ENCODE assay signal across 21 cellular contexts in genomic region chr22:30317778-30318177, GRCh38. TPM values are rescaled to one million over a fixed set of nuclear protein-coding genes. Genes with fewer than 3 reads are reported as not detected.
DNase-seq lines count a peak whose midpoint lies in the region; ATAC-seq and TF ChIP-seq lines count a peak whose summit lies in the region.
"Had no signal": no experiment of that assay in that cellular context is flagged by ENCODE, and none has a peak within 500 bp of the region (broad histone marks: within the 10 kb centered on the region; RNA-seq: fewer than 3 reads in every experiment).

No MANE protein-coding gene starts in this region.

- 89 to 100% (median 97%) methylated on average over 1 of the region's 1 CpG for WGBS in heart left ventricle, 4 donors

- H3K27me3 ChIP-seq in left ventricle myocardium inferior (ENCODE audit: low read depth) (no peaks in the 10 kb centered on the region), heart left ventricle (no peaks in the 10 kb centered on the region), vagina (no peaks in the 10 kb centered on the region)

- H3K36me3 Mint-ChIP-seq in activated naive CD8-positive, alpha-beta T cell treated with anti-CD3 and anti-CD28 coated beads, Interleukin-2, amount 50 U/mL, for 24 hours (ENCODE audit: low read depth): peaks cover 8% of the 10 kb centered on the region
- peaks cover 0 to 59% (median 8%) of the 10 kb centered on the region in 3 donors for H3K36me3 Mint-ChIP-seq in naive thymus-derived CD8-positive, alpha-beta T cell

- TF ChIP-seq CTCF in left ventricle myocardium inferior (IDR thresholded peaks at IDR 0.05; ENCODE audit: borderline replicate concordance) (no peak), heart left ventricle (IDR thresholded peaks at IDR 0.05) (no peak), vagina (IDR thresholded peaks at IDR 0.05) (no peak)

- no peak overlapping the region for H3K4me3 ChIP-seq in left ventricle myocardium inferior
- no peak overlapping the region for H3K4me3 ChIP-seq in heart left ventricle
- no peak overlapping the region for H3K4me3 ChIP-seq in vagina

- peaks cover 98% of the 10 kb centered on the region for H3K4me1 ChIP-seq in left ventricle myocardium inferior
- peaks cover 13 to 100% (median 55%) of the 10 kb centered on the region in 12 donors for H3K4me1 ChIP-seq in heart left ventricle
- peaks cover 99% of the 10 kb centered on the region for H3K4me1 ChIP-seq in vagina

- ATAC-seq in heart left ventricle: no peak
- no peak for ATAC-seq in activated naive CD8-positive, alpha-beta T cell treated with anti-CD3 and anti-CD28 coated beads, Interleukin-2, amount 50 U/mL, for 24 hours
- ATAC-seq in naive thymus-derived CD8-positive, alpha-beta T cell: no peak
- ATAC-seq in GM21390 (IDR thresholded peaks at IDR 0.05; ENCODE audit: unreplicated experiment): no peak

- H3K27ac Mint-ChIP-seq in activated naive CD8-positive, alpha-beta T cell treated with anti-CD3 and anti-CD28 coated beads, Interleukin-2, amount 50 U/mL, for 24 hours: peak overlapping the region; percentile 47
- peak overlapping the region; percentile 76 to 100 (median 92) for H3K27ac Mint-ChIP-seq in naive thymus-derived CD8-positive, alpha-beta T cell
- H3K27ac Mint-ChIP-seq: nephron had no signal

- DNase-seq in left ventricle myocardium inferior: no peak
- no peak for DNase-seq in heart left ventricle
- DNase-seq in activated naive CD8-positive, alpha-beta T cell treated with anti-CD3 and anti-CD28 coated beads, Interleukin-2, amount 50 U/mL, for 24 hours: no peak
- DNase-seq in naive thymus-derived CD8-positive, alpha-beta T cell: no peak
- no peak for DNase-seq in vagina (ENCODE audit: extremely low spot score in 2 of 2)
- DNase-seq in pons (ENCODE audit: low spot score): no peak
- no peak for DNase-seq in GOT3 (lab: John Stamatoyannopoulos, UW)
- DNase-seq: activated CD4-positive, CD25-positive, alpha-beta regulatory T cell treated with anti-CD3 and anti-CD28 coated beads, Interleukin-2, amount 50 U/mL, for 72 hours; activated CD8-positive, alpha-beta memory T cell treated with anti-CD3 and anti-CD28 coated beads, Interleukin-2, amount 50 U/mL, for 4 hours; activated naive CD8-positive, alpha-beta T cell treated with anti-CD3 and anti-CD28 coated beads, Interleukin-2, amount 10 ng/mL, durations not matched to agents 7 days and 5 days; COR-L47; NCI-H1048; NCI-H2081 treated with DMSO at 0.1 percent for 48 hours; NCI-H510A treated with DMSO at 0.1 percent for 48 hours; stimulated activated CD4-positive, alpha-beta T cell treated with anti-CD3 and anti-CD28 coated beads, Interleukin-4, amount 100 ng/mL, for 4 hours had no signal

- no peaks in the 10 kb centered on the region for H3K36me3 ChIP-seq in left ventricle myocardium inferior
- peaks cover 0 to 31% (median 0%) of the 10 kb centered on the region in 9 donors for H3K36me3 ChIP-seq in heart left ventricle
- H3K36me3 ChIP-seq in vagina: peaks cover 0 to 6% of the 10 kb centered on the region in 2 donors

- intact Hi-C loops in left ventricle myocardium inferior (cut with micrococcal nuclease) (no loop called here), heart left ventricle (cut with DNase I) (no loop called here), vagina (cut with DNase I) (no loop called here)

- no peaks in the 10 kb centered on the region for H3K9me3 ChIP-seq in left ventricle myocardium inferior (replicated peaks)
- no peaks in the 10 kb centered on the region for H3K9me3 ChIP-seq in heart left ventricle
- H3K9me3 ChIP-seq in vagina: no peaks in the 10 kb centered on the region

- H3K9me3 Mint-ChIP-seq in activated naive CD8-positive, alpha-beta T cell treated with anti-CD3 and anti-CD28 coated beads, Interleukin-2, amount 50 U/mL, for 24 hours: no peaks in the 10 kb centered on the region
- H3K9me3 Mint-ChIP-seq in naive thymus-derived CD8-positive, alpha-beta T cell: no peaks in the 10 kb centered on the region
- H3K9me3 Mint-ChIP-seq: activated naive CD8-positive, alpha-beta T cell treated with anti-CD3 and anti-CD28 coated beads, Interleukin-2, amount 10 ng/mL, durations not matched to agents 7 days and 5 days; memory B cell; nephron had no signal

- H3K27me3 Mint-ChIP-seq in activated naive CD8-positive, alpha-beta T cell treated with anti-CD3 and anti-CD28 coated beads, Interleukin-2, amount 50 U/mL, for 24 hours: no peaks in the 10 kb centered on the region
- no peaks in the 10 kb centered on the region for H3K27me3 Mint-ChIP-seq in naive thymus-derived CD8-positive, alpha-beta T cell
- H3K27me3 Mint-ChIP-seq: activated naive CD8-positive, alpha-beta T cell treated with anti-CD3 and anti-CD28 coated beads, Interleukin-2, amount 10 ng/mL, durations not matched to agents 7 days and 5 days; memory B cell had no signal

- peaks cover 88% of the 10 kb centered on the region for H3K4me1 Mint-ChIP-seq in activated naive CD8-positive, alpha-beta T cell treated with anti-CD3 and anti-CD28 coated beads, Interleukin-2, amount 50 U/mL, for 24 hours
- peaks cover 61 to 97% (median 93%) of the 10 kb centered on the region in 4 donors for H3K4me1 Mint-ChIP-seq in naive thymus-derived CD8-positive, alpha-beta T cell

- POLR2A ChIA-PET in naive thymus-derived CD8-positive, alpha-beta T cell (lab: Charles Lee): interaction anchor here (2.8 to 18.7 kb wide), 4 partner anchors 8 to 39 kb away, joined by 10 to 424 read pairs (median 114); partner anchors contain the start of genes CASTOR1, CCDC157, SF3A1 and TBC1D10A

- no peak overlapping the region for H3K4me3 Mint-ChIP-seq in activated naive CD8-positive, alpha-beta T cell treated with anti-CD3 and anti-CD28 coated beads, Interleukin-2, amount 50 U/mL, for 24 hours
- H3K4me3 Mint-ChIP-seq in naive thymus-derived CD8-positive, alpha-beta T cell: peak overlapping the region in 8 of 10 donors; percentile 43 to 78 (median 68)
- H3K4me3 Mint-ChIP-seq: activated naive CD8-positive, alpha-beta T cell treated with anti-CD3 and anti-CD28 coated beads, Interleukin-2, amount 10 ng/mL, durations not matched to agents 7 days and 5 days; memory B cell; nephron had no signal

- H3K27ac ChIP-seq in left ventricle myocardium inferior (replicated peaks) (peak overlapping the region; percentile 75), heart left ventricle (peak overlapping the region in 4 of 12 donors; percentile 8 to 71 (median 42)), vagina (peak overlapping the region; percentile 45)

- TF ChIP-seq POLR2A in heart left ventricle (IDR thresholded peaks at IDR 0.05) (no peak), vagina (IDR thresholded peaks at IDR 0.05) (no peak)

RNA-seq across cellular contexts. Expression of gene TBC1D10A, which starts 9.0 kb away (rescaled TPM):
- total RNA-seq in left ventricle myocardium inferior: 5.8 TPM
- total RNA-seq in heart left ventricle: 10 to 100 TPM in 1 of 9 donors, 1 to 10 TPM in 8; 4.3 to 10.1 (median 7.1) TPM
- polyA plus RNA-seq in heart left ventricle: 1 to 10 TPM; 4.5 to 9.5 TPM
- total RNA-seq in naive thymus-derived CD8-positive, alpha-beta T cell: 10 to 100 TPM; 66.7 to 67.7 TPM
- polyA plus RNA-seq in naive thymus-derived CD8-positive, alpha-beta T cell: 10 to 100 TPM; 56.7 to 83.4 (median 62.0) TPM
- total RNA-seq in vagina: 51.3 TPM

RNA-seq across cellular contexts. Expression of gene CASTOR1, which starts 28.5 kb away (rescaled TPM):
- total RNA-seq in left ventricle myocardium inferior (6.5 TPM), heart left ventricle (10 to 100 TPM in 3 of 9 donors, 1 to 10 TPM in 6; 3.8 to 16.6 (median 7.1) TPM), vagina (51.8 TPM)
- polyA plus RNA-seq in heart left ventricle: 10 to 100 TPM in 1 of 2 donors, 1 to 10 TPM in 1; 7.0 to 10.2 TPM
- total RNA-seq in naive thymus-derived CD8-positive, alpha-beta T cell: 10 to 100 TPM; 18.0 to 20.4 TPM
- polyA plus RNA-seq in naive thymus-derived CD8-positive, alpha-beta T cell: 10 to 100 TPM; 16.9 to 33.5 (median 20.8) TPM

RNA-seq across cellular contexts. Expression of gene SF3A1, which starts 38.9 kb away (rescaled TPM):
- total RNA-seq in left ventricle myocardium inferior (89.2 TPM), heart left ventricle (100 to 1,000 TPM in 4 of 9 donors, 10 to 100 TPM in 5; 57.7 to 142 (median 99.2) TPM), vagina (78.3 TPM)
- 10 to 100 TPM; 11.4 to 31.3 TPM for polyA plus RNA-seq in heart left ventricle
- total RNA-seq in naive thymus-derived CD8-positive, alpha-beta T cell: 100 to 1,000 TPM; 313 to 314 TPM
- 100 to 1,000 TPM in 1 of 3 donors, 10 to 100 TPM in 2; 66.5 to 119 (median 99.8) TPM for polyA plus RNA-seq in naive thymus-derived CD8-positive, alpha-beta T cell

RNA-seq across cellular contexts. Expression of gene CCDC157, which starts 39.0 kb away (rescaled TPM):
- total RNA-seq in left ventricle myocardium inferior (0.58 TPM), heart left ventricle (1 to 10 TPM in 5 of 9 donors, under 1 TPM in 4; 0.45 to 1.7 (median 1.1) TPM), vagina (4.2 TPM)
- polyA plus RNA-seq in heart left ventricle: 1 to 10 TPM in 1 of 2 donors, under 1 TPM in 1; 0.42 to 1.4 TPM
- total RNA-seq in naive thymus-derived CD8-positive, alpha-beta T cell: 1 to 10 TPM; 2.8 to 4.1 TPM
- polyA plus RNA-seq in naive thymus-derived CD8-positive, alpha-beta T cell: 1 to 10 TPM in 2 of 3 donors, under 1 TPM in 1; 0.66 to 2.5 (median 1.1) TPM

RNA-seq across cellular contexts. Expression of gene OSM, which starts 51.1 kb away (rescaled TPM):
- not detected for total RNA-seq in left ventricle myocardium inferior
- total RNA-seq in heart left ventricle: 1 to 10 TPM in 2 of 9 donors, under 1 TPM in 5, not detected in 2; 0.17 to 5.0 (median 0.42) TPM
- polyA plus RNA-seq in heart left ventricle: under 1 TPM; 0.25 to 0.27 TPM
- 1 to 10 TPM in 1 of 2 experiments, under 1 TPM in 1; 0.81 to 1.1 TPM for total RNA-seq in naive thymus-derived CD8-positive, alpha-beta T cell
- polyA plus RNA-seq in naive thymus-derived CD8-positive, alpha-beta T cell: 10 to 100 TPM in 1 of 3 donors, 1 to 10 TPM in 2; 4.4 to 11.6 (median 4.4) TPM
- not detected for total RNA-seq in vagina
- total RNA-seq: HT-29, pulmonary artery endothelial cell, RPMI7951 had no signal
